ENCODE assay signal across 8 cellular contexts in genomic region chr13:30306762-30307193, GRCh38. TPM values are rescaled to one million over a fixed set of nuclear protein-coding genes. Genes with fewer than 3 reads are reported as not detected.
DNase-seq lines count a peak whose midpoint lies in the region; ATAC-seq and TF ChIP-seq lines count a peak whose summit lies in the region.

No MANE protein-coding gene starts in this region.

- H2AFZ ChIP-seq in PC-3 (ENCODE audit: low read length) = peak overlapping the region; percentile 100

- H3K4me3 ChIP-seq in PC-3 (ENCODE audit: low read length) (peak overlapping the region; percentile 78), mucosa of rectum (ENCODE audit: low read length in 2 of 2) (peak overlapping the region; percentile 83 to 95)

- H3K27ac Mint-ChIP-seq in activated T-cell treated with anti-CD3 and anti-CD28 coated beads, Interleukin-2, amount 50 U/mL, for 24 hours = peak overlapping the region; percentile 93

- in situ Hi-C loops in KBM-7 (cut with MboI; ENCODE audit: low pct_unique_long_range_greater_than_20kb, low sequenced_read_pairs) = no loop called here

- H3K36me3 Mint-ChIP-seq in activated T-cell treated with anti-CD3 and anti-CD28 coated beads, Interleukin-2, amount 50 U/mL, for 24 hours (ENCODE audit: low read depth) = peaks cover 5% of the 10 kb centered on the region

- peak overlapping the region; percentile 86 for H3K4me3 Mint-ChIP-seq in activated T-cell treated with anti-CD3 and anti-CD28 coated beads, Interleukin-2, amount 50 U/mL, for 24 hours

- H3K4me1 ChIP-seq in PC-3 (ENCODE audit: insufficient read depth, low read length) (peaks cover 22% of the 10 kb centered on the region), mucosa of rectum (ENCODE audit: control insufficient read depth in 2 of 2, insufficient read depth in 2 of 2, low read length in 2 of 2) (peaks cover 2 to 5% of the 10 kb centered on the region in 2 donors)

- no peaks in the 10 kb centered on the region for H3K27me3 Mint-ChIP-seq in activated T-cell treated with anti-CD3 and anti-CD28 coated beads, Interleukin-2, amount 50 U/mL, for 24 hours

- H3K27ac ChIP-seq in PC-3 (ENCODE audit: low read length) (peak overlapping the region; percentile 23), mucosa of rectum (ENCODE audit: low read depth in 2 of 2, low read length in 2 of 2) (peak overlapping the region; percentile 75 to 76)

- H4K20me1 ChIP-seq in PC-3 (ENCODE audit: low read length) = no peaks in the 10 kb centered on the region

- no peaks in the 10 kb centered on the region for H3K9me3 ChIP-seq in PC-3 (ENCODE audit: low read length)
- H3K9me3 ChIP-seq in mucosa of rectum (ENCODE audit: control insufficient read depth in 2 of 2, low read length in 2 of 2) = no peaks in the 10 kb centered on the region

- DNase-seq in DMS53 (lab: John Stamatoyannopoulos, UW) (peak; percentile 96), KBM-7 (peak; percentile 96), PC-3 (peak; percentile 90)
- DNase-seq in activated T-cell treated with anti-CD3 and anti-CD28 coated beads, Interleukin-2, amount 50 U/mL, for 24 hours = peak; percentile 94
- peak; percentile 73 to 80 for DNase-seq in stimulated activated CD8-positive, alpha-beta memory T cell treated with anti-CD3 and anti-CD28 coated beads, Interleukin-4, amount 100 ng/mL, for 4 hours (ENCODE audit: low read depth in 2 of 2, low spot score in 1 of 2)

- POLR2A ChIA-PET in PC-3 (lab: Charles Lee; ENCODE audit: unreplicated experiment) = interaction anchor here (0.7 kb wide), 1 partner anchor 192 kb away, joined by 6 read pairs; no protein-coding TSS in a partner anchor

- intact Hi-C loops in PC-3 (cut with micrococcal nuclease) = loop anchor here (5.0 kb wide), 1 partner anchor 49 kb away; no protein-coding TSS in a partner anchor

- H3K9ac ChIP-seq in PC-3 (ENCODE audit: low read length) = peak overlapping the region; percentile 91
- peak overlapping the region; percentile 61 to 75 for H3K9ac ChIP-seq in mucosa of rectum (ENCODE audit: low read depth in 1 of 2, low read length in 2 of 2)

- peaks cover 45% of the 10 kb centered on the region for H3K79me2 ChIP-seq in PC-3 (ENCODE audit: low read length)

- peak overlapping the region; percentile 87 for H3K4me2 ChIP-seq in PC-3 (ENCODE audit: low read length)

- TF ChIP-seq CTCF in PC-3 (conservative IDR thresholded peaks at IDR 0.05; ENCODE audit: low read depth, low read length) = no peak

- CTCF ChIA-PET in PC-3 (lab: Charles Lee) = interaction anchor here (0.8 kb wide), 1 partner anchor 174 kb away, joined by 4 read pairs; no protein-coding TSS in a partner anchor

- no peaks in the 10 kb centered on the region for H3K9me2 ChIP-seq in PC-3 (replicated peaks; ENCODE audit: low read length)

- no peaks in the 10 kb centered on the region for H3K9me3 Mint-ChIP-seq in activated T-cell treated with anti-CD3 and anti-CD28 coated beads, Interleukin-2, amount 50 U/mL, for 24 hours

- ATAC-seq in GM21723 (IDR thresholded peaks at IDR 0.05; ENCODE audit: unreplicated experiment) (peak; percentile 90), PC-3 (peak; percentile 91), esophagus mucosa (peak; percentile 95)

- H3F3A ChIP-seq in PC-3 (ENCODE audit: low read length, unreplicated experiment) = no peaks in the 10 kb centered on the region

- H3K27me3 ChIP-seq in PC-3 (ENCODE audit: low read length) (no peaks in the 10 kb centered on the region), mucosa of rectum (ENCODE audit: control insufficient read depth in 2 of 2, insufficient read depth in 2 of 2, low read length in 2 of 2) (no peaks in the 10 kb centered on the region)

- peaks cover 44% of the 10 kb centered on the region for H3K4me1 Mint-ChIP-seq in activated T-cell treated with anti-CD3 and anti-CD28 coated beads, Interleukin-2, amount 50 U/mL, for 24 hours (ENCODE audit: low read depth)

- H3K36me3 ChIP-seq in PC-3 (ENCODE audit: low read depth, low read length) (no peaks in the 10 kb centered on the region), mucosa of rectum (ENCODE audit: control insufficient read depth in 2 of 2, insufficient read depth in 2 of 2, low read length in 2 of 2) (no peaks in the 10 kb centered on the region)

- no TSS peak for BruUV-seq in PC-3 (replicated peaks; lab: Mats Ljungman, UMichigan)

RNA-seq across cellular contexts. Expression of gene KATNAL1, which starts 0.6 kb away (rescaled TPM):
- total RNA-seq in PC-3 (2014; rRNA removed) = 4.1 and 4.3 TPM in 2 replicates
- total RNA-seq in esophagus mucosa = 4.5 TPM

Comparison
In these comparisons a context has a peak if more than half of its experiments do, and no peak if none do; other contexts are left out.
1. Peak in every context shown above with its lines: DNase-seq, ATAC-seq, H3K4me3 ChIP-seq and H3K27ac ChIP-seq.